8 cellular contexts compared by ENCODE assay signal in the genomic region with DNA sequence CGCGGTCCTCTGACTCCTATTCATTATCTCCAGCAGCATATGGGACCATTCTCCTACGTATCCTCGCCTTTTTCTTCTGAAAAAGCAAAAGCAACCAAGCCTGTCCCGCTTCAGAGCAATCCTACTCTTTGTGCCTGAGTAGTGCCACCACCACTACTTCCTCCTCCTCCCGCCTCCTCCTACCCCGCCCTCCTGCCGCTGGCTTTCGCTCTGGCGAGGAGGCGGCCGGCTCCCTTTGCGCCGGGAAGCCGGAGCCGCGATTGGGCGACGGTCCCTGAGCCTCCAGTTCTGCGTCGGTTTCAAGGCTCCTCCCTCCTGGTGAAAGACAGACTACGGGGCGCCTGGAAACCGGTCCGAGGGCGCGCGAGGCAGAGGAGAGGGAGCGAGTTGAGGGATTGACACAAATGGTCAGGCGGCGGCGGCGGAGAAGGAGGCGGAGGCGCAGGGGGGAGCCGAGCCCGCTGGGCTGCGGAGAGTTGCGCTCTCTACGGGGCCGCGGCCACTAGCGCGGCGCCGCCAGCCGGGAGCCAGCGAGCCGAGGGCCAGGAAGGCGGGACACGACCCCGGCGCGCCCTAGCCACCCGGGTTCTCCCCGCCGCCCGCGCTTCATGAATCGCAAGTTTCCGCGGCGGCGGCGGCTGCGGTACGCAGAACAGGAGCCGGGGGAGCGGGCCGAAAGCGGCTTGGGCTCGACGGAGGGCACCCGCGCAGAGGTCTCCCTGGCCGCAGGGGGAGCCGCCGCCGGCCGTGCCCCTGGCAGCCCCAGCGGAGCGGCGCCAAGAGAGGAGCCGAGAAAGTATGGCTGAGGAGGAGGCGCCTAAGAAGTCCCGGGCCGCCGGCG. TPM values are rescaled to one million over a fixed set of nuclear protein-coding genes. Genes with fewer than 3 reads are reported as not detected.
A peak's percentile ranks its signal among the peaks of the same experiment; 100 is the strongest.
DNase-seq lines count a peak whose midpoint lies in the region; ATAC-seq and TF ChIP-seq lines count a peak whose summit lies in the region.

A gene (plus strand): TSS at position 351 of the 841 bp plus-strand sequence. CDS start 448 bp downstream, at position 799.

- peaks cover 14% of the 10 kb centered on the region; the same call in 1 of the 2 replicates for H3F3A ChIP-seq in GM23248 (ENCODE audit: insufficient read depth)

- H3K4me3 ChIP-seq in GM23248 (peak within 1 kb of the TSS; percentile 86), transverse colon (peak within 1 kb of the TSS; percentile 90 to 96 (median 93))

- H3K4me3 Mint-ChIP-seq in glutamatergic neuron (ENCODE audit: unreplicated experiment): peak within 1 kb of the TSS; percentile 89

- H3K9me3 ChIP-seq in GM23248 (ENCODE audit: low read depth) (no peaks in the 10 kb centered on the region), transverse colon (no peaks in the 10 kb centered on the region)

- H3K9me2 ChIP-seq in GM23248 (ENCODE audit: insufficient read depth): no peaks in the 10 kb centered on the region

- 1 to 3% methylated on average over 49 to 78 of the region's 89 CpGs for WGBS in GM23248 (ENCODE audit: low coverage in 1 of 2, low lambda C conversion rate in 2 of 2, missing lambda C conversion rate in 2 of 2), 2 experiments
- 0% methylated on average over 5 to 60 of the region's 89 CpGs for WGBS in transverse colon (ENCODE audit: low coverage in 1 of 2), 2 donors

- peaks cover 5% of the 10 kb centered on the region for H3K4me1 Mint-ChIP-seq in glutamatergic neuron (ENCODE audit: low read depth, unreplicated experiment)

- in situ Hi-C loops in GM23248 (cut with MboI) (loop anchor here (10.0 kb wide), 1 partner anchor 180 kb away; no protein-coding TSS in a partner anchor), KBM-7 (cut with MboI; ENCODE audit: low pct_unique_long_range_greater_than_20kb, low sequenced_read_pairs) (no loop called here), transverse colon (cut with MboI; ENCODE audit: low pct_ligation_motif_present in 1 of 4, low pct_unique_long_range_greater_than_20kb in 1 of 4, low sequenced_read_pairs in 3 of 4) (no loop called here)

- peak; percentile 97 for DNase-seq in ELR (ENCODE audit: low read depth)
- DNase-seq in GM23248: peak; percentile 99
- peak; percentile 98 for DNase-seq in KBM-7
- DNase-seq in OCI-M2 (lab: John Stamatoyannopoulos, UW; ENCODE audit: unreplicated experiment): peak; percentile 37
- DNase-seq in activated naive CD4-positive, alpha-beta T cell treated with anti-CD3 and anti-CD28 coated beads, Interleukin-2, amount 50 U/mL, for 72 hours (ENCODE audit: low spot score in 2 of 2): peak; percentile 79 to 80
- DNase-seq in glutamatergic neuron: peak; percentile 96
- peak; percentile 90 for DNase-seq in non-pigmented ciliary epithelial cell (ENCODE audit: low read depth)
- peak; percentile 96 for DNase-seq in transverse colon

- intact Hi-C loops in transverse colon (cut with DNase I; ENCODE audit: low total_unique reads): loop anchor here (10.0 kb wide), 1 partner anchor 180 kb away; no protein-coding TSS in a partner anchor

- peak within 1 kb of the TSS; percentile 90 for H3K4me2 ChIP-seq in GM23248 (ENCODE audit: unreplicated experiment)

- TF ChIP-seq POLR2A in transverse colon (IDR thresholded peaks at IDR 0.05): peak; percentile 51

- peaks cover 21% of the 10 kb centered on the region; the same call in 1 of the 2 replicates for H3K4me1 ChIP-seq in GM23248 (ENCODE audit: insufficient read depth)
- H3K4me1 ChIP-seq in transverse colon: peaks cover 0 to 37% (median 19%) of the 10 kb centered on the region in 4 donors

- peak; percentile 87 to 94 for ATAC-seq in activated naive CD4-positive, alpha-beta T cell treated with anti-CD3 and anti-CD28 coated beads, Interleukin-2, amount 50 U/mL, for 72 hours

- peak within 1 kb of the TSS; percentile 95 for H2AFZ ChIP-seq in GM23248

- H3K79me2 ChIP-seq in GM23248 (ENCODE audit: insufficient read depth): peaks cover 29% of the 10 kb centered on the region

- H3K9me3 Mint-ChIP-seq in activated naive CD4-positive, alpha-beta T cell treated with anti-CD3 and anti-CD28 coated beads, Interleukin-2, amount 50 U/mL, for 72 hours: no peaks in the 10 kb centered on the region
- H3K9me3 Mint-ChIP-seq in glutamatergic neuron (ENCODE audit: unreplicated experiment): peaks cover 2% of the 10 kb centered on the region

- H3K27me3 Mint-ChIP-seq in glutamatergic neuron (ENCODE audit: unreplicated experiment): peaks cover 19% of the 10 kb centered on the region

- TF ChIP-seq CTCF in glutamatergic neuron (IDR thresholded peaks at IDR 0.05; ENCODE audit: partially characterized antibody, unreplicated experiment) (no peak), transverse colon (IDR thresholded peaks at IDR 0.05) (peak in 2 of 5 experiments; percentile 13 to 20)

- no peak for TF ChIP-seq EP300 in transverse colon (IDR thresholded peaks at IDR 0.05; ENCODE audit: low read depth)

- peaks cover 4 to 15% of the 10 kb centered on the region in 2 donors for H3K36me3 Mint-ChIP-seq in activated naive CD4-positive, alpha-beta T cell treated with anti-CD3 and anti-CD28 coated beads, Interleukin-2, amount 50 U/mL, for 72 hours
- no peaks in the 10 kb centered on the region for H3K36me3 Mint-ChIP-seq in glutamatergic neuron (ENCODE audit: unreplicated experiment)

- no peaks in the 10 kb centered on the region for H4K20me1 ChIP-seq in GM23248 (ENCODE audit: insufficient read depth)

- H3K27me3 ChIP-seq in GM23248 (replicated peaks; ENCODE audit: insufficient read depth): no peaks in the 10 kb centered on the region
- no peaks in the 10 kb centered on the region for H3K27me3 ChIP-seq in transverse colon

- peak within 1 kb of the TSS in 1 of 2 donors; percentile 76 for H3K27ac Mint-ChIP-seq in activated naive CD4-positive, alpha-beta T cell treated with anti-CD3 and anti-CD28 coated beads, Interleukin-2, amount 50 U/mL, for 72 hours
- H3K27ac Mint-ChIP-seq in glutamatergic neuron (ENCODE audit: unreplicated experiment): peak within 1 kb of the TSS; percentile 57

- peak within 1 kb of the TSS; percentile 82 for H3K9ac ChIP-seq in GM23248

- H3K27ac ChIP-seq in GM23248 (peak within 1 kb of the TSS; percentile 83), transverse colon (peak within 1 kb of the TSS; percentile 97 to 99 (median 98))

- no peaks in the 10 kb centered on the region for H3K36me3 ChIP-seq in GM23248 (ENCODE audit: low read depth)
- no peaks in the 10 kb centered on the region for H3K36me3 ChIP-seq in transverse colon

RNA-seq across cellular contexts. Expression of the gene that starts here (rescaled TPM):
- 15.1 and 18.5 TPM in 2 replicates for total RNA-seq in GM23248 (2014; rRNA removed; shearing (Covaris generic))
- polyA plus RNA-seq in GM23248 (2016; fragmentation: Nextera tagmentation; extraction: Ambion mirVana): 3.8 and 4.0 TPM in 2 replicates
- 1 to 10 TPM in 1 of 2 donors, under 1 TPM in 1; 0.52 to 2.3 TPM for total RNA-seq in activated naive CD4-positive, alpha-beta T cell treated with anti-CD3 and anti-CD28 coated beads, Interleukin-2, amount 50 U/mL, for 72 hours
- total RNA-seq in glutamatergic neuron (ENCODE audit: unreplicated experiment) (4.9 TPM), transverse colon (1 to 10 TPM; 5.6 to 9.6 (median 8.1) TPM)

Comparison
In these comparisons a context has a peak if more than half of its experiments do, and no peak if none do; other contexts are left out.
1. Peak in every context shown above with its lines: DNase-seq, ATAC-seq, H3K4me3 ChIP-seq and H3K27ac ChIP-seq.
2. DNase-seq: peak in every context shown above with its lines; median percentile 99 in GM23248; 98 in KBM-7; 97 in ELR; 96 in glutamatergic neuron; 96 in transverse colon; 90 in non-pigmented ciliary epithelial cell; 80 in activated naive CD4-positive, alpha-beta T cell treated with anti-CD3 and anti-CD28 coated beads, Interleukin-2, amount 50 U/mL, for 72 hours; 37 in OCI-M2.